In genomic region chr12:62371661-62372060, GRCh38 we compare ENCODE assay signal across 26 cellular contexts.
DNase-seq lines count a peak whose midpoint lies in the region; ATAC-seq, FAIRE-seq and TF ChIP-seq lines count a peak whose summit lies in the region.
"Had no signal": no experiment of that assay in that cellular context is flagged by ENCODE, and none has a peak within 500 bp of the region (broad histone marks: within the 10 kb centered on the region; RNA-seq: fewer than 3 reads in every experiment).

No MANE protein-coding gene starts in this region.

- H3K4me1 ChIP-seq in heart left ventricle, result peaks cover 0 to 42% (median 27%) of the 10 kb centered on the region in 12 donors
- no peaks in the 10 kb centered on the region for H3K4me1 ChIP-seq in astrocyte (ENCODE audit: insufficient read depth, low read length)
- H3K4me1 ChIP-seq in parathyroid adenoma, result peaks cover 16% of the 10 kb centered on the region
- H3K4me1 ChIP-seq: A549, BE2C had no signal

- no peak overlapping the region for H3K9ac ChIP-seq in astrocyte (ENCODE audit: low read length)
- no peak overlapping the region for H3K9ac ChIP-seq in parathyroid adenoma
- H3K9ac ChIP-seq: BLaER1 treated with 17β-estradiol and CSF1 and Interleukin-3, amounts not matched to agents 10 nM and 100 nM had no signal

- H3K27me3 Mint-ChIP-seq in astrocyte (ENCODE audit: low read depth, unreplicated experiment), result no peaks in the 10 kb centered on the region
- H3K27me3 Mint-ChIP-seq in activated naive CD4-positive, alpha-beta T cell treated with anti-CD3 and anti-CD28 coated beads for 36 hours (ENCODE audit: low read depth), result no peaks in the 10 kb centered on the region
- H3K27me3 Mint-ChIP-seq: CD4-positive, alpha-beta T cell; CD8-positive, alpha-beta memory T cell had no signal

- H3K9me3 ChIP-seq in heart left ventricle (peaks cover 0 to 14% (median 0%) of the 10 kb centered on the region in 12 donors), astrocyte (ENCODE audit: insufficient read depth, low read depth, low read length) (no peaks in the 10 kb centered on the region), parathyroid adenoma (ENCODE audit: control insufficient read depth, low read length) (no peaks in the 10 kb centered on the region)
- H3K9me3 ChIP-seq: A549, BE2C had no signal

- peak in 2 of 4 donors; percentile 53 to 55 for ATAC-seq in heart left ventricle
- ATAC-seq in Right ventricle myocardium inferior, result no peak
- ATAC-seq: A549, GM23338, HCT116 had no signal

- H3K79me2 ChIP-seq in astrocyte (ENCODE audit: insufficient read depth, low read length) (peaks cover 5% of the 10 kb centered on the region), parathyroid adenoma (peaks cover 14% of the 10 kb centered on the region)

- TF ChIP-seq POLR2A in heart left ventricle (IDR thresholded peaks at IDR 0.05), result no peak

- H4K20me1 ChIP-seq in astrocyte (ENCODE audit: insufficient read depth, low read length), result peaks cover 7% of the 10 kb centered on the region

- no peak for FAIRE-seq in astrocyte (lab: Jason Lieb, UNC)
- FAIRE-seq: A549, D721Med, GM12891, GM18507 had no signal

- H3K27ac ChIP-seq in heart left ventricle (peak overlapping the region in 7 of 12 donors; percentile 1 to 51 (median 49)), astrocyte (ENCODE audit: low read depth, low read length) (no peak overlapping the region), parathyroid adenoma (peak overlapping the region; percentile 55)
- H3K27ac ChIP-seq: A549; BLaER1 treated with 17β-estradiol and CSF1 and Interleukin-3, amounts not matched to agents 10 nM and 100 nM had no signal

- H3K4me3 ChIP-seq in heart left ventricle (no peak overlapping the region), astrocyte (ENCODE audit: insufficient read depth, low read depth, low read length) (no peak overlapping the region), parathyroid adenoma (ENCODE audit: low read depth, low read length) (peak overlapping the region; percentile 39)
- H3K4me3 ChIP-seq: A549; BLaER1 treated with 17β-estradiol and CSF1 and Interleukin-3, amounts not matched to agents 10 nM and 100 nM; GM23338 had no signal

- H3K4me3 Mint-ChIP-seq in astrocyte (ENCODE audit: unreplicated experiment), result no peak overlapping the region
- no peak overlapping the region for H3K4me3 Mint-ChIP-seq in activated naive CD4-positive, alpha-beta T cell treated with anti-CD3 and anti-CD28 coated beads for 36 hours
- H3K4me3 Mint-ChIP-seq: CD14-positive monocyte; CD4-positive, alpha-beta T cell; CD8-positive, alpha-beta memory T cell; GM23338; H9 had no signal

- H3K9me3 Mint-ChIP-seq in astrocyte (ENCODE audit: unreplicated experiment), result peaks cover 2% of the 10 kb centered on the region
- no peaks in the 10 kb centered on the region for H3K9me3 Mint-ChIP-seq in activated naive CD4-positive, alpha-beta T cell treated with anti-CD3 and anti-CD28 coated beads for 36 hours
- H3K9me3 Mint-ChIP-seq: CD14-positive monocyte; CD4-positive, alpha-beta T cell; CD8-positive, alpha-beta memory T cell; GM23338; H9 had no signal

- intact Hi-C loops in heart left ventricle (cut with DNase I) (loop anchor here in 3 of 10 donors (10.0 kb wide), 1 partner anchor 107 kb away; the partner anchor contains the start of gene USP15 (in 3 of the 3)), Right ventricle myocardium inferior (cut with DNase I) (loop anchor here (5.0 kb wide), 1 partner anchor 109 kb away; the partner anchor contains the start of gene USP15)
- intact Hi-C loops in activated naive CD4-positive, alpha-beta T cell treated with anti-CD3 and anti-CD28 coated beads for 36 hours (cut with micrococcal nuclease), result no loop called here

- TF ChIP-seq CTCF in heart left ventricle (IDR thresholded peaks at IDR 0.05), result no peak
- no peak for TF ChIP-seq CTCF in astrocyte (IDR thresholded peaks at IDR 0.05; ENCODE audit: insufficient read depth, low read depth, low read length)
- TF ChIP-seq CTCF in parathyroid adenoma (IDR thresholded peaks at IDR 0.05), result no peak

- H3K4me2 ChIP-seq in astrocyte (ENCODE audit: low read length) (no peak overlapping the region), parathyroid adenoma (ENCODE audit: low read length) (peak overlapping the region; percentile 65)
- H3K4me2 ChIP-seq: A549; BLaER1 treated with 17β-estradiol and CSF1 and Interleukin-3, amounts not matched to agents 10 nM and 100 nM; GM23338 had no signal

- H2AFZ ChIP-seq in astrocyte (ENCODE audit: low read depth, low read length) (no peak overlapping the region), parathyroid adenoma (no peak overlapping the region)
- H2AFZ ChIP-seq: GM23338 had no signal

- no peaks in the 10 kb centered on the region for H3K27me3 ChIP-seq in heart left ventricle
- H3K27me3 ChIP-seq in astrocyte (ENCODE audit: insufficient read depth, low read length), result no peaks in the 10 kb centered on the region
- H3K27me3 ChIP-seq in parathyroid adenoma (ENCODE audit: control insufficient read depth, insufficient read depth, low read length), result no peaks in the 10 kb centered on the region
- H3K27me3 ChIP-seq: BE2C; BLaER1 treated with 17β-estradiol and CSF1 and Interleukin-3, amounts not matched to agents 10 nM and 100 nM had no signal

- H3K36me3 Mint-ChIP-seq in astrocyte (ENCODE audit: low read depth, unreplicated experiment), result peaks cover 14% of the 10 kb centered on the region
- peaks cover 30% of the 10 kb centered on the region for H3K36me3 Mint-ChIP-seq in activated naive CD4-positive, alpha-beta T cell treated with anti-CD3 and anti-CD28 coated beads for 36 hours (ENCODE audit: low read depth)

- no peak overlapping the region for H3K27ac Mint-ChIP-seq in astrocyte (ENCODE audit: unreplicated experiment)
- no peak overlapping the region for H3K27ac Mint-ChIP-seq in activated naive CD4-positive, alpha-beta T cell treated with anti-CD3 and anti-CD28 coated beads for 36 hours
- H3K27ac Mint-ChIP-seq: CD8-positive, alpha-beta memory T cell; GM23338; H9 had no signal

- H3K36me3 ChIP-seq in heart left ventricle, result peaks cover 0 to 7% (median 0%) of the 10 kb centered on the region in 9 donors
- H3K36me3 ChIP-seq in astrocyte (ENCODE audit: insufficient read depth, low read length), result no peaks in the 10 kb centered on the region
- no peaks in the 10 kb centered on the region for H3K36me3 ChIP-seq in parathyroid adenoma (ENCODE audit: control insufficient read depth, insufficient read depth, low read length)
- H3K36me3 ChIP-seq: BE2C had no signal

- CTCF ChIA-PET in activated naive CD4-positive, alpha-beta T cell treated with anti-CD3 and anti-CD28 coated beads for 36 hours (lab: Charles Lee), result no interaction called here

- peaks cover 3% of the 10 kb centered on the region for H3K4me1 Mint-ChIP-seq in astrocyte (ENCODE audit: low read depth, unreplicated experiment)
- peaks cover 43% of the 10 kb centered on the region for H3K4me1 Mint-ChIP-seq in activated naive CD4-positive, alpha-beta T cell treated with anti-CD3 and anti-CD28 coated beads for 36 hours (ENCODE audit: low read depth)
- H3K4me1 Mint-ChIP-seq: GM23338 had no signal

- DNase-seq in heart left ventricle (no peak), Right ventricle myocardium inferior (ENCODE audit: missing footprints) (no peak), astrocyte (ENCODE audit: low read depth) (peak; percentile 4), SK-N-DZ (ENCODE audit: low spot score) (no peak)
- DNase-seq in central memory CD4-positive, alpha-beta T cell, result no peak
- DNase-seq in activated naive CD4-positive, alpha-beta T cell treated with anti-CD3 and anti-CD28 coated beads for 36 hours, result no peak
- DNase-seq: 8988T; ACHN; AML-193; BE2C; CD4-positive, alpha-beta T cell; CD8-positive, alpha-beta memory T cell; DMS 273 treated with DMSO at 0.1 percent for 48 hours; DMS79; EL; GF-D8; H9 had no signal

- 48 to 61% (median 57%) methylated on average over 4 of the region's 4 CpGs for WGBS in heart left ventricle, 4 donors
